Comparison of ENCODE assay signal across 1 cellular context in genomic region chr6:34973547-34974248, GRCh38.
TF ChIP-seq lines count a peak whose summit lies in the region.

No MANE protein-coding gene starts in this region.

TF ChIP-seq in endothelial cell of umbilical vein, 7 proteins besides CTCF, POLR2A, EP300 and RAD21 (continued from another document):
- no peak for TF ChIP-seq POLR2AphosphoS5 (IDR thresholded peaks at IDR 0.05; ENCODE audit: insufficient read depth, low read depth, low read length)
- TF ChIP-seq JUN (IDR thresholded peaks at IDR 0.05; ENCODE audit: borderline replicate concordance, insufficient read depth, insufficient read length, low read depth), result no peak
- TF ChIP-seq EZH2 (IDR thresholded peaks at IDR 0.05; ENCODE audit: borderline replicate concordance, low read depth, low read length, severe bottlenecking), result no peak
